ENCODE assay signal across 34 cellular contexts in the genomic region with DNA sequence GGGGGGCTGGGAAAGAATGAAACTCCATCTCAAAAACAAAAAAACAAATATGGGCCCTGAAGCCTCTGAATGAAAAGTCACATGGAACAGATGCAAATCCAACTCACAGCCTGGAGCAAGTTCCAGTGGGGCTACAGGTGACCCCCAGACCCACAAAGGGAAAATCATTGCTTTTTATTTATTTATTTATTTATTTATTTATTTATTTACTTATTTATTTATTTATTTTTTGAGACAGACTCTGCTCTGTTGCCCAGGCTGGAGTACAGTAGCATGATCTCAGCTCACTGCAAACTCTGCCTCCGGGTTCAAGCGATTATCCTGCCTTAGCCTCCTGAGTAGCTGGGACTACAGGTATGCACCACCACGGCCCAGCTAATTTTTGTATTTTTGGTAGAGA.
"Had no signal": no experiment of that assay in that cellular context is flagged by ENCODE, and none has a peak within 500 bp of the region (broad histone marks: within the 10 kb centered on the region; RNA-seq: fewer than 3 reads in every experiment).

No MANE protein-coding gene starts in this region.

- H3K9me3 ChIP-seq: MG63 had no signal

- H3K4me3 ChIP-seq: MG63 had no signal

- H3K36me3 ChIP-seq: MG63 had no signal

- DNase-seq: Karpas-422, Kasumi-1, MG63, MM.1S, MV-4-11, NCI-H1048, NCI-H1092, NCI-H1092 treated with DMSO at 0.1 percent for 48 hours, NCI-H1105, NCI-H1105 treated with DMSO at 0.1 percent for 48 hours, NCI-H1417, NCI-H1417 treated with DMSO at 0.1 percent for 48 hours, NCI-H1436, NCI-H1436 treated with DMSO at 0.1 percent for 48 hours, NCI-H146, NCI-H1694, NCI-H1694 treated with DMSO at 0.1 percent for 48 hours, NCI-H187, NCI-H187 treated with DMSO at 0.1 percent for 48 hours, NCI-H1930, NCI-H2029, NCI-H2029 treated with DMSO at 0.1 percent for 48 hours, NCI-H2081, NCI-H2081 treated with DMSO at 0.1 percent for 48 hours, NCI-H2107, NCI-H2171, NCI-H2171 treated with DMSO at 0.1 percent for 48 hours, NCI-H2227 treated with DMSO at 0.1 percent for 48 hours, NCI-H226, NCI-H345, NCI-H446, NCI-H446 treated with DMSO at 0.1 percent for 48 hours, NCI-H510A, NCI-H510A treated with DMSO at 0.1 percent for 48 hours had no signal
